18 cellular contexts compared by ENCODE assay signal in the genomic region with DNA sequence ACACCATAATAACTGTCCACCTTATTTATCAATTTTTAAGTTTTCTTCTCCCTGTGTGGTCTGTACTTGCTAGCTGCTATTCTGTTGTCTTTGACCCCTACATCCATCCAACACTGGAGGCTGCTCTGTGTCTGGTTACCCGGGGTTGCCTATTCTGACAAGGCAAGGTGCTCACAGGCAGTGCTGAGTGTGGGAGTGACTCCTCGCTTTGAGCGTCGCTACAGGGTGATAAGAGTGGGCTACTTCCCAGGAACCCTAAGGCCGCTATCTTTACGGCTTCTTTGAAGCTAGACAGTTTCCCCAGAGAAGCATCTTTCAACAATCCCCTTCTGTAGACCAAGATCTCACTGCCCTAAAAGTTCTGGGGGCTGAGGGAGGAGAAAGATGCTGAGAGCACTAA. TPM values are rescaled to one million over a fixed set of nuclear protein-coding genes. Genes with fewer than 3 reads are reported as not detected.
A peak's percentile ranks its signal among the peaks of the same experiment; 100 is the strongest.
DNase-seq lines count a peak whose midpoint lies in the region; ATAC-seq, FAIRE-seq and TF ChIP-seq lines count a peak whose summit lies in the region.
"Had no signal": no experiment of that assay in that cellular context is flagged by ENCODE, and none has a peak within 500 bp of the region (broad histone marks: within the 10 kb centered on the region; RNA-seq: fewer than 3 reads in every experiment).

No MANE protein-coding gene starts in this region.

- peaks cover 10% of the 10 kb centered on the region for H3K4me1 Mint-ChIP-seq in nephron progenitor cell

- no peak overlapping the region for H3K4me3 Mint-ChIP-seq in nephron progenitor cell

- no peak for TF ChIP-seq EP300 in K562 (IDR thresholded peaks at IDR 0.05; ENCODE audit: low read length)

- TF ChIP-seq CTCF in left ventricle myocardium inferior (IDR thresholded peaks at IDR 0.05; ENCODE audit: borderline replicate concordance) (no peak), K562 (IDR thresholded peaks at IDR 0.05 in 2 of 3, conservative IDR thresholded peaks at IDR 0.05 in 1 of 3; ENCODE audit: insufficient read depth in 2 of 3, low read depth in 1 of 3, low read length in 3 of 3) (no peak), right lobe of liver (IDR thresholded peaks at IDR 0.05) (no peak), thoracic aorta (IDR thresholded peaks at IDR 0.05) (no peak), mammary epithelial cell (conservative IDR thresholded peaks at IDR 0.05 in 1 of 2, IDR thresholded peaks at IDR 0.05 in 1 of 2; ENCODE audit: extremely low read depth in 1 of 2, insufficient read depth in 1 of 2, low read depth in 1 of 2, low read length in 2 of 2) (no peak), nephron progenitor cell (IDR thresholded peaks at IDR 0.05) (no peak)

- no peaks in the 10 kb centered on the region for H3K27me3 ChIP-seq in left ventricle myocardium inferior (ENCODE audit: low read depth)
- no peaks in the 10 kb centered on the region for H3K27me3 ChIP-seq in K562 (ENCODE audit: control insufficient read depth in 2 of 2, insufficient read depth in 2 of 2, low read length in 2 of 2)
- no peaks in the 10 kb centered on the region for H3K27me3 ChIP-seq in right lobe of liver
- H3K27me3 ChIP-seq in thoracic aorta (replicated peaks; ENCODE audit: insufficient read depth), result no peaks in the 10 kb centered on the region
- no peaks in the 10 kb centered on the region for H3K27me3 ChIP-seq in mammary epithelial cell (ENCODE audit: insufficient read depth, low read length)

- in situ Hi-C loops in K562 (cut with MboI) (no loop called here), mammary epithelial cell (cut with MboI; ENCODE audit: low sequenced_read_pairs in 2 of 2) (loop anchor here (10.0 to 25.0 kb wide), 2 partner anchors 1103 to 1110 kb away; no protein-coding TSS in a partner anchor)

- H3K9me3 ChIP-seq in left ventricle myocardium inferior (replicated peaks) (no peaks in the 10 kb centered on the region), K562 (replicated peaks; ENCODE audit: control insufficient read depth, insufficient read depth, low read depth, low read length) (no peaks in the 10 kb centered on the region), right lobe of liver (no peaks in the 10 kb centered on the region), thoracic aorta (no peaks in the 10 kb centered on the region), mammary epithelial cell (replicated peaks; ENCODE audit: insufficient read depth, low read length) (no peaks in the 10 kb centered on the region)
- H3K9me3 ChIP-seq: Caco-2 had no signal

- peaks cover 12% of the 10 kb centered on the region for H3K4me1 ChIP-seq in left ventricle myocardium inferior
- H3K4me1 ChIP-seq in K562 (replicated peaks in 1 of 2; ENCODE audit: control insufficient read depth in 2 of 2, insufficient read depth in 2 of 2, low read length in 2 of 2), result no peaks in the 10 kb centered on the region
- peaks cover 0 to 61% (median 23%) of the 10 kb centered on the region in 4 donors for H3K4me1 ChIP-seq in right lobe of liver
- H3K4me1 ChIP-seq in thoracic aorta (ENCODE audit: control insufficient read depth in 1 of 2, low read depth in 2 of 2), result peaks cover 0 to 17% of the 10 kb centered on the region in 2 donors
- no peaks in the 10 kb centered on the region for H3K4me1 ChIP-seq in mammary epithelial cell (ENCODE audit: insufficient read depth, low read length)
- H3K4me1 ChIP-seq: Caco-2 had no signal

- peaks cover 8% of the 10 kb centered on the region for H3K9me3 Mint-ChIP-seq in nephron progenitor cell

- WGBS in K562 (ENCODE audit: insufficient coverage, low coverage, missing lambda C conversion rate), result 33% methylated on average over 6 of the region's 6 CpGs
- WGBS in right lobe of liver (ENCODE audit: insufficient coverage, low coverage, low lambda C conversion rate, missing lambda C conversion rate), result 89% methylated on average over 6 of the region's 6 CpGs
- WGBS in mammary epithelial cell (ENCODE audit: low coverage, missing lambda C conversion rate), result 75% methylated on average over 6 of the region's 6 CpGs

- H3K4me3 ChIP-seq in left ventricle myocardium inferior (no peak overlapping the region), K562 (no peak overlapping the region), right lobe of liver (no peak overlapping the region), thoracic aorta (no peak overlapping the region), mammary epithelial cell (replicated peaks in 1 of 3; ENCODE audit: insufficient read depth in 1 of 3, low read depth in 2 of 3, low read length in 3 of 3) (no peak overlapping the region)

- H3K36me3 ChIP-seq in left ventricle myocardium inferior (peaks cover 63% of the 10 kb centered on the region), K562 (ENCODE audit: control insufficient read depth, insufficient read depth, low read length) (peaks cover 65% of the 10 kb centered on the region), right lobe of liver (peaks cover 0 to 15% (median 9%) of the 10 kb centered on the region in 4 donors), thoracic aorta (peaks cover 22% of the 10 kb centered on the region), mammary epithelial cell (ENCODE audit: insufficient read depth, low read length) (peaks cover 29% of the 10 kb centered on the region)

- H3K9ac ChIP-seq in K562 (ENCODE audit: insufficient read depth in 1 of 2, low read depth in 2 of 2, low read length in 2 of 2) (no peak overlapping the region), mammary epithelial cell (ENCODE audit: insufficient read depth, low read length) (no peak overlapping the region)

- H2AFZ ChIP-seq in K562 (ENCODE audit: low read depth, low read length) (no peak overlapping the region), mammary epithelial cell (ENCODE audit: low read depth, low read length) (no peak overlapping the region)

- no peaks in the 10 kb centered on the region for H4K20me1 ChIP-seq in K562 (replicated peaks; ENCODE audit: control insufficient read depth, insufficient read depth, low read length)
- H4K20me1 ChIP-seq in mammary epithelial cell (ENCODE audit: insufficient read depth, low read length), result no peaks in the 10 kb centered on the region

- H3K4me2 ChIP-seq in K562 (ENCODE audit: insufficient read depth, low read length) (no peak overlapping the region), mammary epithelial cell (ENCODE audit: insufficient read depth, low read depth, low read length) (no peak overlapping the region)

- intact Hi-C loops in left ventricle myocardium inferior (cut with micrococcal nuclease) (no loop called here), Right ventricle myocardium superior (cut with DNase I) (no loop called here), K562 (cut with micrococcal nuclease) (no loop called here), right lobe of liver (cut with DNase I) (no loop called here), mammary epithelial cell (cut with micrococcal nuclease) (no loop called here)

- no peak for TF ChIP-seq RAD21 in K562 (CRISPR knock-in tag; conservative IDR thresholded peaks at IDR 0.05 in 1 of 2, IDR thresholded peaks at IDR 0.05 in 1 of 2)

- H3K9me1 ChIP-seq in K562 (ENCODE audit: control insufficient read depth, insufficient read depth, low read length), result no peaks in the 10 kb centered on the region

- H3K79me2 ChIP-seq in K562 (ENCODE audit: control insufficient read depth, insufficient read depth, low read length), result no peaks in the 10 kb centered on the region
- peaks cover 10% of the 10 kb centered on the region for H3K79me2 ChIP-seq in mammary epithelial cell (ENCODE audit: insufficient read depth, low read length)

- POLR2A ChIA-PET in K562 (lab: Yijun Ruan, JAX), result interaction anchor here (0.6 to 1.7 kb wide), 3 partner anchors 15 to 121 kb away, joined by 3 to 5 read pairs (median 4); no protein-coding TSS in a partner anchor

- H3K36me3 Mint-ChIP-seq in nephron progenitor cell (ENCODE audit: low read depth), result peaks cover 83% of the 10 kb centered on the region

- H3K27ac ChIP-seq in left ventricle myocardium inferior (replicated peaks) (peak overlapping the region; percentile 71), K562 (ENCODE audit: extremely low read depth, low read depth, low read length) (no peak overlapping the region), right lobe of liver (peak overlapping the region; percentile 43 to 99 (median 94)), thoracic aorta (peak overlapping the region; percentile 57 to 63), mammary epithelial cell (ENCODE audit: insufficient read depth, low read depth, low read length) (no peak overlapping the region)
- H3K27ac ChIP-seq: C4-2B had no signal

- CTCF ChIA-PET in K562 (lab: Yijun Ruan, JAX; ENCODE audit: low intra/inter-chr PET ratio), result no interaction called here
- CTCF ChIA-PET in mammary epithelial cell (lab: Charles Lee; ENCODE audit: low non-redundant PET), result no interaction called here

- FAIRE-seq in K562 (lab: Jason Lieb, UNC), result no peak

- peak; percentile 31; the same call in 1 of the 2 replicates for TF ChIP-seq POLR2A in K562 (conservative IDR thresholded peaks at IDR 0.05)
- no peak for TF ChIP-seq POLR2A in right lobe of liver (IDR thresholded peaks at IDR 0.05)

- peaks cover 5% of the 10 kb centered on the region for H3K27me3 Mint-ChIP-seq in nephron progenitor cell (ENCODE audit: low read depth, poor library complexity)

- dilution Hi-C loops in mammary epithelial cell (cut with HindIII; ENCODE audit: low sequenced_read_pairs), result no loop called here

- no peak for DNase-seq in left ventricle myocardium inferior
- no peak for DNase-seq in Right ventricle myocardium superior
- peak in 1 of 4 experiments; percentile 24 for DNase-seq in K562 (ENCODE audit: extremely low read depth in 1 of 4, low spot score in 3 of 4)
- DNase-seq in right lobe of liver, result no peak
- DNase-seq in thoracic aorta (ENCODE audit: low spot score), result no peak
- DNase-seq in mammary epithelial cell, result no peak
- DNase-seq in nephron progenitor cell, result no peak
- DNase-seq in NCI-H1092 (lab: John Stamatoyannopoulos, UW), result no peak
- DNase-seq: Caco-2, DMS153, Kasumi-1, MM.1S, NCI-H1105 treated with DMSO at 0.1 percent for 48 hours, NCI-H1694 treated with DMSO at 0.1 percent for 48 hours, NCI-H2107, NCI-H2227 treated with DMSO at 0.1 percent for 48 hours, NCI-H524 had no signal

- ATAC-seq in Right ventricle myocardium superior (ENCODE audit: poor library complexity) (no peak), K562 (peak; percentile 60), right lobe of liver (no peak), thoracic aorta (ENCODE audit: insufficient number of reproducible peaks, low FRiP score, low read depth) (no peak)

- no TSS peak for BruUV-seq in K562 (replicated peaks; lab: Mats Ljungman, UMichigan)
- BruUV-seq in mammary epithelial cell (replicated peaks; lab: Mats Ljungman, UMichigan), result no TSS peak

- no peak overlapping the region for H3K27ac Mint-ChIP-seq in nephron progenitor cell

RNA-seq across cellular contexts. Expression of a gene that starts 35.3 kb away (rescaled TPM):
- total RNA-seq in left ventricle myocardium inferior (34.4 TPM), Right ventricle myocardium superior (30.1 TPM), K562 (2014; rRNA removed) (138 and 161 TPM in 2 replicates), K562 (2014; rRNA removed; fragmentation: Illumina TruSeq; extraction: Trizol) (127 and 137 TPM in 2 replicates), K562 (2015; rRNA removed; fragmentation: Illumina TruSeq; extraction: Trizol) (122 and 124 TPM in 2 replicates), K562 (2021) (138 and 160 TPM in 2 replicates), right lobe of liver (10 to 100 TPM; 24.6 to 42.5 (median 29.1) TPM), thoracic aorta (10 to 100 TPM; 42.2 to 52.6 TPM), mammary epithelial cell (10 to 100 TPM; 57.2 to 96.1 TPM)
- 302 and 367 TPM in 2 replicates for total RNA-seq in K562 (2011; cell fraction: chromatin; rRNA removed; ENCODE audit: low replicate concordance)
- 157 and 179 TPM in 2 replicates for total RNA-seq in K562 (2011; cell fraction: nucleolus; rRNA removed)
- 204 and 221 TPM in 2 replicates for total RNA-seq in K562 (2011; cell fraction: nucleoplasm; rRNA removed)
- polyA plus RNA-seq in K562 (2011; rRNA removed) (97.8 and 118 TPM in 2 replicates), K562 (2014; fragmentation: Illumina TruSeq; extraction: Trizol) (158 and 167 TPM in 2 replicates), K562 (2014; fragmentation: Nextera tagmentation; extraction: Ambion mirVana) (10 to 100 TPM in 1 of 2 experiments, 1 to 10 TPM in 1; 9.2 to 13.6 TPM), K562 (2014; rRNA removed) (153 and 156 TPM in 2 replicates), mammary epithelial cell (83.5 TPM)
- polyA plus RNA-seq in K562 (2011; cell fraction: cytosol; rRNA removed), result 65.2 and 68.8 TPM in 2 replicates
- polyA plus RNA-seq in K562 (2011; cell fraction: nucleus; rRNA removed), result 184 and 242 TPM in 2 replicates
- 70.0 and 115 TPM in 2 replicates for polyA plus RNA-seq in K562 (2012)
- 89.1 and 113 TPM in 2 replicates for polyA minus RNA-seq in K562 (2011; rRNA and poly(A)+ RNA removed)
- 57.1 and 67.4 TPM in 2 replicates for polyA minus RNA-seq in K562 (2011; cell fraction: cytosol; rRNA and poly(A)+ RNA removed)
- 83.1 and 96.6 TPM in 2 replicates for polyA minus RNA-seq in K562 (2011; cell fraction: nucleus; rRNA and poly(A)+ RNA removed)
- polyA minus RNA-seq in mammary epithelial cell, result 118 TPM

RNA-seq across cellular contexts. Expression of a gene that starts 35.7 kb away (rescaled TPM):
- 2.5 TPM for total RNA-seq in left ventricle myocardium inferior
- 2.1 TPM for total RNA-seq in Right ventricle myocardium superior
- total RNA-seq in K562 (2011; cell fraction: chromatin; rRNA removed; ENCODE audit: low replicate concordance), result 18.5 and 18.8 TPM in 2 replicates
- total RNA-seq in K562 (2011; cell fraction: nucleolus; rRNA removed), result 8.7 and 11.2 TPM in 2 replicates
- total RNA-seq in K562 (2011; cell fraction: nucleoplasm; rRNA removed), result 13.9 and 23.4 TPM in 2 replicates
- 14.4 and 21.2 TPM in 2 replicates for total RNA-seq in K562 (2014; rRNA removed)
- total RNA-seq in K562 (2014; rRNA removed; fragmentation: Illumina TruSeq; extraction: Trizol), result 6.7 and 9.7 TPM in 2 replicates
- 5.0 TPM in 2 replicates for total RNA-seq in K562 (2015; rRNA removed; fragmentation: Illumina TruSeq; extraction: Trizol)
- 22.1 and 22.2 TPM in 2 replicates for total RNA-seq in K562 (2021)
- polyA plus RNA-seq in K562 (2011; rRNA removed), result 20.0 and 22.6 TPM in 2 replicates
- polyA plus RNA-seq in K562 (2011; cell fraction: cytosol; rRNA removed), result 16.3 and 47.6 TPM in 2 replicates
- 15.9 and 23.7 TPM in 2 replicates for polyA plus RNA-seq in K562 (2011; cell fraction: nucleus; rRNA removed)
- polyA plus RNA-seq in K562 (2012), result 7.2 and 11.9 TPM in 2 replicates
- 7.2 and 8.1 TPM in 2 replicates for polyA plus RNA-seq in K562 (2014; fragmentation: Illumina TruSeq; extraction: Trizol)
- 1 to 10 TPM; 1.3 to 1.8 TPM for polyA plus RNA-seq in K562 (2014; fragmentation: Nextera tagmentation; extraction: Ambion mirVana)
- polyA plus RNA-seq in K562 (2014; rRNA removed), result 13.7 and 19.0 TPM in 2 replicates
- 7.1 and 8.6 TPM in 2 replicates for polyA minus RNA-seq in K562 (2011; rRNA and poly(A)+ RNA removed)
- 5.7 and 7.3 TPM in 2 replicates for polyA minus RNA-seq in K562 (2011; cell fraction: cytosol; rRNA and poly(A)+ RNA removed)
- polyA minus RNA-seq in K562 (2011; cell fraction: nucleus; rRNA and poly(A)+ RNA removed), result 6.8 and 9.6 TPM in 2 replicates
- total RNA-seq in right lobe of liver, result 10 to 100 TPM; 13.5 to 87.6 (median 52.2) TPM
- total RNA-seq in thoracic aorta, result 1 to 10 TPM; 7.6 to 8.5 TPM
- 10 to 100 TPM; 21.8 to 31.8 TPM for total RNA-seq in mammary epithelial cell
- 23.2 TPM for polyA plus RNA-seq in mammary epithelial cell
- 9.3 TPM for polyA minus RNA-seq in mammary epithelial cell

Comparison
In these comparisons a context has a peak if more than half of its experiments do, and no peak if none do; other contexts are left out.
1. H3K27ac ChIP-seq: peak in left ventricle myocardium inferior (single experiment), right lobe of liver (3 of 3) and thoracic aorta (2 of 2); none in K562 (single experiment) and mammary epithelial cell (single experiment).